11 cellular contexts compared by ENCODE assay signal in the genomic region with DNA sequence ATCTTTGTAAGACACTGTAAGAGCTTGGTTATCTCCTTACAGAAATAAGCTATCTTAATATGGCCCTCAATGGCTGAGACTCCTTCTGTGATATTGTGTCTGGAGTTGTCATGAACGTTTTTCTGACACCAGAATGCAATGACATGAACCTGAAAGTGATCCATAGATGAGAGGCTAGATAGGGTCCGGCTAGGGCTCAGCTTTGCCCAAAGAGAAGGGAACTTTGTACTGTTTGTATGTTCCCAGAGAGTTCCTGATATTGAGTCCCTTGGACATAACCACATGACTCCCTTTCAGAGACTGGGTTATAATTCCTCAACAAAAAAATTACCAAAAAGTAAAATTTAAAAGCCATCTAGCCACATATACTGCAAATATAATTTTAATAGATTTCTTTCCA.
A peak's percentile ranks its signal among the peaks of the same experiment; 100 is the strongest.
DNase-seq lines count a peak whose midpoint lies in the region; ATAC-seq and TF ChIP-seq lines count a peak whose summit lies in the region.
"Had no signal": no experiment of that assay in that cellular context is flagged by ENCODE, and none has a peak within 500 bp of the region (broad histone marks: within the 10 kb centered on the region; RNA-seq: fewer than 3 reads in every experiment).

No MANE protein-coding gene starts in this region.

- peak overlapping the region; percentile 56 for H3K9ac ChIP-seq in DND-41 (ENCODE audit: low read depth, low read length)

- H3K9me3 ChIP-seq in DND-41 (ENCODE audit: insufficient read depth, low read length, severe bottlenecking) (no peaks in the 10 kb centered on the region), lower lobe of right lung (peaks cover 2% of the 10 kb centered on the region)

- DNase-seq in DND-41 = peak; percentile 52
- no peak for DNase-seq in Jurkat, Clone E6-1 (ENCODE audit: low read depth, low spot score)
- DNase-seq in epithelial cell of prostate (ENCODE audit: low read depth, low spot score) = no peak
- no peak for DNase-seq in lower lobe of right lung
- DNase-seq in inferior parietal cortex (ENCODE audit: extremely low spot score) = no peak
- no peak for DNase-seq in UCSD-AML1 (lab: John Stamatoyannopoulos, UW; ENCODE audit: unreplicated experiment)
- DNase-seq in T-helper 1 cell = no peak
- DNase-seq: C1 segment of cervical spinal cord; effector CD4-positive, alpha-beta T cell; nucleus accumbens had no signal

- TF ChIP-seq CTCF in DND-41 (IDR thresholded peaks at IDR 0.05; ENCODE audit: borderline replicate concordance, extremely low read depth, low read length, poor library complexity, severe bottlenecking) = no peak
- TF ChIP-seq CTCF in lower lobe of right lung (IDR thresholded peaks at IDR 0.05) = no peak

- no peaks in the 10 kb centered on the region for H3K36me3 ChIP-seq in DND-41 (ENCODE audit: insufficient read depth, low read length)
- H3K36me3 ChIP-seq in lower lobe of right lung = no peaks in the 10 kb centered on the region

- H2AFZ ChIP-seq in DND-41 (ENCODE audit: low read depth, low read length) = peak overlapping the region; percentile 9; the same call in 1 of the 2 replicates

- H3K4me1 ChIP-seq in DND-41 (ENCODE audit: insufficient read depth, low read length) (peaks cover 82% of the 10 kb centered on the region), lower lobe of right lung (no peaks in the 10 kb centered on the region)

- H3K79me2 ChIP-seq in DND-41 (ENCODE audit: insufficient read depth, low read length) = no peaks in the 10 kb centered on the region

- H3K27me3 ChIP-seq in DND-41 (ENCODE audit: insufficient read depth, low read length, poor library complexity) = no peaks in the 10 kb centered on the region
- H3K27me3 ChIP-seq in lower lobe of right lung (ENCODE audit: low read depth) = no peaks in the 10 kb centered on the region

- H4K20me1 ChIP-seq in DND-41 (ENCODE audit: insufficient read depth, low read length) = no peaks in the 10 kb centered on the region

- ATAC-seq in DND-41 (ENCODE audit: insufficient read depth, low read depth) (peak; percentile 40), GM19463 (IDR thresholded peaks at IDR 0.05; ENCODE audit: unreplicated experiment) (peak; percentile 5), lower lobe of right lung (no peak)

- peak overlapping the region; percentile 97 for H3K27ac ChIP-seq in DND-41 (ENCODE audit: low read length)
- peak overlapping the region; percentile 11 for H3K27ac ChIP-seq in epithelial cell of prostate
- no peak overlapping the region for H3K27ac ChIP-seq in lower lobe of right lung

- intact Hi-C loops in lower lobe of right lung (cut with DNase I) = no loop called here

- H3K4me2 ChIP-seq in DND-41 (ENCODE audit: insufficient read depth, low read length) = peak overlapping the region; percentile 60

- H3K4me3 ChIP-seq in DND-41 (ENCODE audit: low read depth in 1 of 2, low read length in 2 of 2) (peak overlapping the region in 1 of 2 experiments; percentile 23; a peak in 2 of 4 replicates), lower lobe of right lung (no peak overlapping the region)
- H3K4me3 ChIP-seq in Jurkat, Clone E6-1 (ENCODE audit: low read length) = peak overlapping the region; percentile 2; the same call in 1 of the 2 replicates

Comparison
In these comparisons a context has a peak if more than half of its experiments do, and no peak if none do; other contexts are left out.
1. ATAC-seq: peak in DND-41 (single experiment) and GM19463 (single experiment); none in lower lobe of right lung (0 of 2).